In the genomic region with DNA sequence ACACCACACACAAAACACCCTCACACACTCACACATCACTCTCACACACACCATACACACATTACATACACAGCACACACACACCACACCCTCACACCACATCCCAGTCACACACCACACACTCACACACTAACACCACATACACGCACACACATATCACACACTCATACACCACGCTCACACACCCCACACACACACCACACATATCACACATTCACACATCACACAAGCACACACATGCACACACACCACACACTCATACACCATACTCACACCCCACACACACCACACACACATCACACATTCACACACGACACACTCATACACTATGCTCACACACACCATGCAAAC, we compare ENCODE assay signal across 1 cellular context.
TF ChIP-seq lines count a peak whose summit lies in the region.

No MANE protein-coding gene starts in this region.

TF ChIP-seq in A549, 52 proteins besides CTCF, POLR2A, EP300 and RAD21:
- TF ChIP-seq SMC3 (IDR thresholded peaks at IDR 0.05) (no peak), NFE2L2 (conservative IDR thresholded peaks at IDR 0.05; ENCODE audit: low read length) (no peak), RARB (CRISPR knock-in tag; IDR thresholded peaks at IDR 0.05) (no peak), MAX (IDR thresholded peaks at IDR 0.05) (no peak), NR3C1 (IDR thresholded peaks at IDR 0.05) (no peak), FOXS1 (CRISPR knock-in tag; IDR thresholded peaks at IDR 0.05) (no peak), ZNF302 (CRISPR knock-in tag; IDR thresholded peaks at IDR 0.05) (no peak), ATOH8 (CRISPR knock-in tag; IDR thresholded peaks at IDR 0.05; ENCODE audit: low read depth) (no peak), ZC3H11A (IDR thresholded peaks at IDR 0.05) (no peak), HEYL (CRISPR knock-in tag; IDR thresholded peaks at IDR 0.05) (no peak), RNF2 (IDR thresholded peaks at IDR 0.05; ENCODE audit: borderline replicate concordance, low read depth) (no peak), CEBPB (IDR thresholded peaks at IDR 0.05) (no peak), MAFK (IDR thresholded peaks at IDR 0.05; ENCODE audit: partially characterized antibody) (no peak), JUN (IDR thresholded peaks at IDR 0.05) (no peak), BHLHE40 (IDR thresholded peaks at IDR 0.05; ENCODE audit: low read depth, low read length) (no peak), HDAC2 (IDR thresholded peaks at IDR 0.05) (no peak), CBX8 (IDR thresholded peaks at IDR 0.05) (no peak)
- TF ChIP-seq, protein P1, sequence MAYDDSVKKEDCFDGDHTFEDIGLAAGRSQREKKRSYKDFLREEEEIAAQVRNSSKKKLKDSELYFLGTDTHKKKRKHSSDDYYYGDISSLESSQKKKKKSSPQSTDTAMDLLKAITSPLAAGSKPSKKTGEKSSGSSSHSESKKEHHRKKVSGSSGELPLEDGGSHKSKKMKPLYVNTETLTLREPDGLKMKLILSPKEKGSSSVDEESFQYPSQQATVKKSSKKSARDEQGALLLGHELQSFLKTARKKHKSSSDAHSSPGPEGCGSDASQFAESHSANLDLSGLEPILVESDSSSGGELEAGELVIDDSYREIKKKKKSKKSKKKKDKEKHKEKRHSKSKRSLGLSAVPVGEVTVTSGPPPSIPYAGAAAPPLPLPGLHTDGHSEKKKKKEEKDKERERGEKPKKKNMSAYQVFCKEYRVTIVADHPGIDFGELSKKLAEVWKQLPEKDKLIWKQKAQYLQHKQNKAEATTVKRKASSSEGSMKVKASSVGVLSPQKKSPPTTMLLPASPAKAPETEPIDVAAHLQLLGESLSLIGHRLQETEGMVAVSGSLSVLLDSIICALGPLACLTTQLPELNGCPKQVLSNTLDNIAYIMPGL (CRISPR knock-in tag; IDR thresholded peaks at IDR 0.05; ENCODE audit: borderline replicate concordance): no peak
- TF ChIP-seq, protein P2, sequence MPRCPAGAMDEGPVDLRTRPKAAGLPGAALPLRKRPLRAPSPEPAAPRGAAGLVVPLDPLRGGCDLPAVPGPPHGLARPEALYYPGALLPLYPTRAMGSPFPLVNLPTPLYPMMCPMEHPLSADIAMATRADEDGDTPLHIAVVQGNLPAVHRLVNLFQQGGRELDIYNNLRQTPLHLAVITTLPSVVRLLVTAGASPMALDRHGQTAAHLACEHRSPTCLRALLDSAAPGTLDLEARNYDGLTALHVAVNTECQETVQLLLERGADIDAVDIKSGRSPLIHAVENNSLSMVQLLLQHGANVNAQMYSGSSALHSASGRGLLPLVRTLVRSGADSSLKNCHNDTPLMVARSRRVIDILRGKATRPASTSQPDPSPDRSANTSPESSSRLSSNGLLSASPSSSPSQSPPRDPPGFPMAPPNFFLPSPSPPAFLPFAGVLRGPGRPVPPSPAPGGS (IDR thresholded peaks at IDR 0.05): no peak
